Comparison of ENCODE assay signal across 11 cellular contexts in genomic region chr14:70709726-70710382, GRCh38.
DNase-seq lines count a peak whose midpoint lies in the region; ATAC-seq and TF ChIP-seq lines count a peak whose summit lies in the region.
"Had no signal": no experiment of that assay in that cellular context is flagged by ENCODE, and none has a peak within 500 bp of the region (broad histone marks: within the 10 kb centered on the region; RNA-seq: fewer than 3 reads in every experiment).

No MANE protein-coding gene starts in this region.

- H3K36me3 Mint-ChIP-seq in GM23338 (ENCODE audit: low read depth): no peaks in the 10 kb centered on the region
- H3K36me3 Mint-ChIP-seq: activated naive CD4-positive, alpha-beta T cell treated with anti-CD3 and anti-CD28 coated beads, Interleukin-2, amount 10 ng/mL, durations not matched to agents 7 days and 5 days had no signal

- no peaks in the 10 kb centered on the region for H3K36me3 ChIP-seq in GM23338 (ENCODE audit: insufficient read depth)
- H3K36me3 ChIP-seq in neural cell (ENCODE audit: insufficient read depth, low read length): no peaks in the 10 kb centered on the region
- no peaks in the 10 kb centered on the region for H3K36me3 ChIP-seq in HAP-1 (replicated peaks)

- H4K20me1 ChIP-seq in GM23338 (replicated peaks; ENCODE audit: insufficient read depth) (no peaks in the 10 kb centered on the region), neural cell (ENCODE audit: insufficient read depth) (no peaks in the 10 kb centered on the region)

- H3K4me2 ChIP-seq in GM23338: peak overlapping the region; percentile 12
- no peak overlapping the region for H3K4me2 ChIP-seq in neural cell (ENCODE audit: low read length)

- in situ Hi-C loops in HAP-1 (cut with MboI; ENCODE audit: low sequenced_read_pairs): no loop called here

- no peak overlapping the region for H2AFZ ChIP-seq in GM23338
- no peak overlapping the region for H2AFZ ChIP-seq in neural cell (ENCODE audit: low read depth, low read length)

- H3K27me3 ChIP-seq in GM23338 (ENCODE audit: insufficient read depth) (no peaks in the 10 kb centered on the region), neural cell (ENCODE audit: insufficient read depth, low read depth, low read length) (no peaks in the 10 kb centered on the region), HAP-1 (ENCODE audit: low read depth) (no peaks in the 10 kb centered on the region)

- ATAC-seq in GM23338: peak; percentile 18

- H3K9me3 ChIP-seq in neural cell (ENCODE audit: low read length) (no peaks in the 10 kb centered on the region), HAP-1 (no peaks in the 10 kb centered on the region)

- no peak for TF ChIP-seq RAD21 in neural cell (conservative IDR thresholded peaks at IDR 0.05)

- H3K4me1 ChIP-seq in GM23338 (ENCODE audit: insufficient read depth) (peaks cover 52% of the 10 kb centered on the region), HAP-1 (0 out of 2 replicates have a peak, but pooled peaks cover 4% of the 10 kb centered on the region)

- no peak overlapping the region for H3K9ac ChIP-seq in neural cell (ENCODE audit: low read length)

- H3K4me3 ChIP-seq in GM23338 (peak overlapping the region; percentile 9; the same call in 1 of the 2 replicates), neural cell (ENCODE audit: low read length) (no peak overlapping the region), HAP-1 (no peak overlapping the region)
- H3K4me3 ChIP-seq: skin epidermis had no signal

- H3K79me2 ChIP-seq in GM23338 (replicated peaks; ENCODE audit: insufficient read depth) (no peaks in the 10 kb centered on the region), neural cell (replicated peaks; ENCODE audit: insufficient read depth, low read length) (no peaks in the 10 kb centered on the region)

- H3K9me2 ChIP-seq in GM23338 (ENCODE audit: insufficient read depth) (0 out of 2 replicates have a peak, but pooled peaks cover 8% of the 10 kb centered on the region), neural cell (ENCODE audit: insufficient read depth, low read length) (no peaks in the 10 kb centered on the region)

- H3K9me3 Mint-ChIP-seq in GM23338: no peaks in the 10 kb centered on the region; the same call in 2 of the 3 replicates
- H3K9me3 Mint-ChIP-seq: activated naive CD4-positive, alpha-beta T cell treated with anti-CD3 and anti-CD28 coated beads, Interleukin-2, amount 10 ng/mL, durations not matched to agents 7 days and 5 days; T-helper 2 cell treated with Interferon-gamma antibody and Interleukin-4, amounts not matched to agents 5 μg/mL and 100 μg/mL, for 36 hours had no signal

- peaks cover 8% of the 10 kb centered on the region for H3K27me3 Mint-ChIP-seq in GM23338 (ENCODE audit: insufficient read depth, low read depth, poor library complexity)

- peak; percentile 56 for DNase-seq in GM23338 (ENCODE audit: low spot score)
- DNase-seq in NCI-H2029 treated with DMSO at 0.1 percent for 48 hours (lab: John Stamatoyannopoulos, UW): peak; percentile 72
- peak; percentile 28 for DNase-seq in SHP77 treated with DMSO at 0.1 percent for 48 hours (lab: John Stamatoyannopoulos, UW)
- DNase-seq in activated gamma-delta T cell treated with Interleukin-2 at 50 U/mL for 16 hours: no peak
- DNase-seq in HuH-7 (ENCODE audit: low spot score): no peak
- DNase-seq in ureter (ENCODE audit: low spot score): no peak
- DNase-seq in HAP-1 (ENCODE audit: low spot score in 2 of 2): no peak
- DNase-seq: activated naive CD4-positive, alpha-beta T cell treated with anti-CD3 and anti-CD28 coated beads, Interleukin-2, amount 10 ng/mL, durations not matched to agents 7 days and 5 days had no signal

- H3F3A ChIP-seq in GM23338 (replicated peaks; ENCODE audit: low read depth) (peaks cover 12% of the 10 kb centered on the region; the same call in 1 of the 2 replicates), neural cell (ENCODE audit: insufficient read depth, low read length, poor library complexity, severe bottlenecking) (no peaks in the 10 kb centered on the region)

- peaks cover 61% of the 10 kb centered on the region for H3K4me1 Mint-ChIP-seq in GM23338

- TF ChIP-seq EP300 in neural cell (conservative IDR thresholded peaks at IDR 0.05; ENCODE audit: poor library complexity, severe bottlenecking): no peak

- peak overlapping the region; percentile 93 for H3K27ac Mint-ChIP-seq in GM23338
- H3K27ac Mint-ChIP-seq: activated naive CD4-positive, alpha-beta T cell treated with anti-CD3 and anti-CD28 coated beads, Interleukin-2, amount 10 ng/mL, durations not matched to agents 7 days and 5 days; T-helper 2 cell treated with Interferon-gamma antibody and Interleukin-4, amounts not matched to agents 5 μg/mL and 100 μg/mL, for 36 hours had no signal

- H3K27ac ChIP-seq in GM23338 (ENCODE audit: low read depth): peak overlapping the region; percentile 90
- peak overlapping the region; percentile 27 for H3K27ac ChIP-seq in neural cell (ENCODE audit: low read length)
- H3K27ac ChIP-seq: skin epidermis had no signal

- H3K4me3 Mint-ChIP-seq in GM23338: peak overlapping the region; percentile 1; the same call in 1 of the 3 replicates
- H3K4me3 Mint-ChIP-seq: activated naive CD4-positive, alpha-beta T cell treated with anti-CD3 and anti-CD28 coated beads, Interleukin-2, amount 10 ng/mL, durations not matched to agents 7 days and 5 days; T-helper 2 cell treated with Interferon-gamma antibody and Interleukin-4, amounts not matched to agents 5 μg/mL and 100 μg/mL, for 36 hours had no signal

- no peak for TF ChIP-seq CTCF in GM23338 (conservative IDR thresholded peaks at IDR 0.05; ENCODE audit: low read depth in 2 of 2)
- TF ChIP-seq CTCF in neural cell (IDR thresholded peaks at IDR 0.05; ENCODE audit: poor library complexity, severe bottlenecking): no peak

TF ChIP-seq in GM23338, 12 proteins besides CTCF, POLR2A, EP300 and RAD21 (continues in another document):
- TF ChIP-seq JUNB (IDR thresholded peaks at IDR 0.05; ENCODE audit: unreplicated experiment) (no peak), CREB1 (CRISPR knock-in tag; IDR thresholded peaks at IDR 0.05; ENCODE audit: low read depth) (no peak), POLR2AphosphoS5 (IDR thresholded peaks at IDR 0.05; ENCODE audit: low read depth) (no peak)

TF ChIP-seq in neural cell, 6 proteins besides CTCF, POLR2A, EP300 and RAD21:
- TF ChIP-seq POLR2AphosphoS5 (IDR thresholded peaks at IDR 0.05) (peak; percentile 79), REST (IDR thresholded peaks at IDR 0.05; ENCODE audit: borderline replicate concordance) (peak; percentile 92), SMC3 (conservative IDR thresholded peaks at IDR 0.05; ENCODE audit: poor library complexity) (no peak)

Comparison
In these comparisons a context has a peak if more than half of its experiments do, and no peak if none do; other contexts are left out.
1. DNase-seq: peak in GM23338 (single experiment), NCI-H2029 treated with DMSO at 0.1 percent for 48 hours (single experiment) and SHP77 treated with DMSO at 0.1 percent for 48 hours (single experiment); none in activated gamma-delta T cell treated with Interleukin-2 at 50 U/mL for 16 hours (single experiment), HuH-7 (single experiment), ureter (single experiment) and HAP-1 (0 of 2).